Comparison of ENCODE assay signal across 7 cellular contexts in genomic region chr15:91049378-91050127, GRCh38. TPM values are rescaled to one million over a fixed set of nuclear protein-coding genes. Genes with fewer than 3 reads are reported as not detected.
DNase-seq lines count a peak whose midpoint lies in the region; ATAC-seq and TF ChIP-seq lines count a peak whose summit lies in the region.

No MANE protein-coding gene starts in this region.

- ATAC-seq in HCT116, result peak; percentile 94

- H3K4me3 ChIP-seq in HCT116 (replicated peaks in 1 of 2; ENCODE audit: low read depth in 1 of 2, low read length in 2 of 2), result no peak overlapping the region

- H3K9ac ChIP-seq in HCT116 (ENCODE audit: low read length), result no peak overlapping the region

- H3K79me2 ChIP-seq in HCT116 (ENCODE audit: insufficient read depth, low read length), result no peaks in the 10 kb centered on the region

- H3K27ac ChIP-seq in HCT116 (ENCODE audit: low read depth, low read length), result no peak overlapping the region

- peak overlapping the region; percentile 89 for H2AFZ ChIP-seq in HCT116 (ENCODE audit: low read depth, low read length, poor library complexity, severe bottlenecking)

- peaks cover 0 to 6% of the 10 kb centered on the region in 2 experiments; a peak in 1 of 4 replicates for H3K4me1 ChIP-seq in HCT116 (ENCODE audit: control insufficient read depth in 1 of 2, insufficient read depth in 2 of 2, low read length in 2 of 2)

- intact Hi-C loops in HCT116 (cut with micrococcal nuclease), result loop anchor here (1.0 to 2.0 kb wide), 2 partner anchors 117 to 147 kb away; partner anchors contain the start of genes HDDC3 and MAN2A2

- DNase-seq in GM10248 (ENCODE audit: extremely low spot score), result peak; percentile 54
- peak; percentile 73 for DNase-seq in HCT116 (ENCODE audit: low read depth, low spot score)
- peak; percentile 11 for DNase-seq in NCI-H1048 (lab: John Stamatoyannopoulos, UW)
- peak; percentile 60 for DNase-seq in SKM-1 treated with dmso at 0.1 percent for 144 hours (lab: John Stamatoyannopoulos, UW; ENCODE audit: unreplicated experiment)
- DNase-seq in brain pericyte (ENCODE audit: low read depth, low spot score), result peak; percentile 27
- peak; percentile 57 for DNase-seq in iPS-NIHi11 (ENCODE audit: low spot score)
- peak; percentile 21 for DNase-seq in stimulated activated CD4-positive, alpha-beta T cell treated with anti-CD3 and anti-CD28 coated beads, Interleukin-12 subunit alpha, Interleukin-12 subunit beta, amount 100 ng/mL, for 4 hours

- H3K9me2 ChIP-seq in HCT116 (ENCODE audit: insufficient read depth), result no peaks in the 10 kb centered on the region

- POLR2A ChIA-PET in GM10248 (lab: Yijun Ruan, JAX), result no interaction called here
- POLR2A ChIA-PET in HCT116 (lab: Charles Lee), result interaction anchor here (0.9 kb wide), 1 partner anchor 118 kb away, joined by 3 read pairs; no protein-coding TSS in a partner anchor

- RAD21 ChIA-PET in HCT116 (lab: Charles Lee; ENCODE audit: low non-redundant PET in 1 of 2, low total read pairs in 2 of 2, uncharacterized antibody in 2 of 2, unreplicated experiment in 2 of 2), result interaction anchor here (0.6 to 1.2 kb wide), 4 partner anchors 78 to 731 kb away, joined by 3 to 4 read pairs (median 3); partner anchors contain the start of gene RCCD1 (in 1 of the 2)

- BruUV-seq in HCT116 (replicated peaks; lab: Mats Ljungman, UMichigan), result no TSS peak

- TF ChIP-seq POLR2A in HCT116 (IDR thresholded peaks at IDR 0.05; ENCODE audit: borderline replicate concordance, extremely low read depth, insufficient read depth, insufficient read length), result no peak

- TF ChIP-seq RAD21 in HCT116 (IDR thresholded peaks at IDR 0.05; ENCODE audit: low read depth), result peak; percentile 87

- peaks cover 32% of the 10 kb centered on the region for H3K27me3 ChIP-seq in HCT116 (ENCODE audit: insufficient read depth, low read length)

- peak overlapping the region; percentile 57 for H3K4me2 ChIP-seq in HCT116 (ENCODE audit: low read length)

- CTCF ChIA-PET in GM10248 (lab: Yijun Ruan, JAX), result interaction anchor here (0.6 to 3.9 kb wide), 35 partner anchors 9 to 1030 kb away, joined by 3 to 54 read pairs (median 5); partner anchors contain the start of genes HDDC3, RCCD1, UNC45A and VPS33B
- CTCF ChIA-PET in HCT116 (lab: Charles Lee), result interaction anchor here (0.6 to 1.6 kb wide), 9 partner anchors 13 to 945 kb away, joined by 3 to 21 read pairs (median 7); partner anchors contain the start of genes HDDC3, MAN2A2 and UNC45A

- H4K20me1 ChIP-seq in HCT116 (ENCODE audit: insufficient read depth), result no peaks in the 10 kb centered on the region

- H3K36me3 ChIP-seq in HCT116 (ENCODE audit: control insufficient read depth in 1 of 2, insufficient read depth in 2 of 2, low read length in 2 of 2), result no peaks in the 10 kb centered on the region

- TF ChIP-seq CTCF in GM10248 (IDR thresholded peaks at IDR 0.05; ENCODE audit: control extremely low read depth, extremely low read depth, low read depth, missing control alignments) (peak; percentile 76), HCT116 (IDR thresholded peaks at IDR 0.05 in 2 of 3, conservative IDR thresholded peaks at IDR 0.05 in 1 of 3; ENCODE audit: borderline replicate concordance in 1 of 3, insufficient read depth in 1 of 3, low read depth in 2 of 3, low read length in 2 of 3) (peak; percentile 68 to 74 (median 73); a peak in 5 of 6 replicates)

- H3K9me3 ChIP-seq in HCT116 (ENCODE audit: control insufficient read depth in 1 of 2, insufficient read depth in 1 of 2, low read depth in 1 of 2, low read length in 2 of 2), result no peaks in the 10 kb centered on the region

TF ChIP-seq in HCT116, 20 proteins besides CTCF, POLR2A, EP300 and RAD21:
- TF ChIP-seq POLR2AphosphoS5 (IDR thresholded peaks at IDR 0.05; ENCODE audit: low read depth, low read length) (0 out of 2 replicates have a peak, but pooled peaks have one; percentile 12), CBX3 (IDR thresholded peaks at IDR 0.05; ENCODE audit: low read depth) (no peak), TCF7L2 (IDR thresholded peaks at IDR 0.05; ENCODE audit: borderline replicate concordance, extremely low read depth, insufficient read depth, insufficient read length) (peak; percentile 78)

RNA-seq across cellular contexts. Expression of gene VPS33B, which starts 27.2 kb away (rescaled TPM):
- 23.1 TPM for total RNA-seq in HCT116 (2021; ENCODE audit: unreplicated experiment)
- polyA plus RNA-seq in HCT116 (2012), result 14.5 and 15.8 TPM in 2 replicates

RNA-seq across cellular contexts. Expression of gene SV2B, which starts 50.5 kb away (rescaled TPM):
- total RNA-seq in HCT116 (2021; ENCODE audit: unreplicated experiment), result not detected
- polyA plus RNA-seq in HCT116 (2012), result 0.02 and 0.03 TPM in 2 replicates

RNA-seq across cellular contexts. Expression of gene PRC1, which starts 55.2 kb away (rescaled TPM):
- total RNA-seq in HCT116 (2021; ENCODE audit: unreplicated experiment), result 186 TPM
- 245 and 283 TPM in 2 replicates for polyA plus RNA-seq in HCT116 (2012)

Comparison
In these comparisons a context has a peak if more than half of its experiments do, and no peak if none do; other contexts are left out.
1. DNase-seq: peak in every context shown above with its lines; median percentile 73 in HCT116; 60 in SKM-1 treated with dmso at 0.1 percent for 144 hours; 57 in iPS-NIHi11; 54 in GM10248; 27 in brain pericyte; 21 in stimulated activated CD4-positive, alpha-beta T cell treated with anti-CD3 and anti-CD28 coated beads, Interleukin-12 subunit alpha, Interleukin-12 subunit beta, amount 100 ng/mL, for 4 hours; 11 in NCI-H1048.